Comparison of ENCODE assay signal across 20 cellular contexts in the genomic region with DNA sequence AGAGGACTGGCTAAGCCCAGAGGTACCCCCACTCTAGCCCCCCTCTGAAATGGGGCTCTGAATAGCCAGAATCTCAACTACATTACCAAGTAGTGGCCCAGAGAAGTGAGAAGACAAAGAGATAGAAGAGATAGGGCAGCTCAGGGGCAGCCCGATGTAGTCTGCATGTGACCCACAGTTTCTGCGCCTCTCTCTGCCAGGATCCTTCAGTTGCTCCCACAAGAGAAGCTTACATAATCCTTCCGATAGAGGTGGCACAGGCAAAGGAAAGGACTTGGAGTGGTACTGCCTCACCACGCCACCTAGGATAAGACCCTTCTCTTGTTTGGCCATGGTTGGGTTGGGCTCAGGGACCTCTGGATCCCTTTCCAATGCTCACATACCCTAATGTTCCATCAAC. TPM values are rescaled to one million over a fixed set of nuclear protein-coding genes. Genes with fewer than 3 reads are reported as not detected.
DNase-seq lines count a peak whose midpoint lies in the region; ATAC-seq lines count a peak whose summit lies in the region.
"Had no signal": no experiment of that assay in that cellular context is flagged by ENCODE, and none has a peak within 500 bp of the region (broad histone marks: within the 10 kb centered on the region; RNA-seq: fewer than 3 reads in every experiment).

No MANE protein-coding gene starts in this region.

- no peaks in the 10 kb centered on the region for H3K36me3 Mint-ChIP-seq in activated CD4-positive, alpha-beta T cell treated with anti-CD3 and anti-CD28 coated beads for 36 hours (ENCODE audit: low read depth)
- H3K36me3 Mint-ChIP-seq: CD8-positive, alpha-beta T cell had no signal

- peaks cover under 1 to 8% (median 5%) of the 10 kb centered on the region in 11 experiments; a peak in 16 of 22 replicates for H3K9me3 ChIP-seq in BLaER1 treated with 17β-estradiol and CSF1 and Interleukin-3, amounts not matched to agents 10 nM and 100 nM (replicated peaks in 1 of 11)
- H3K9me3 ChIP-seq: SJCRH30 had no signal

- no peak overlapping the region for H3K9ac ChIP-seq in BLaER1 treated with 17β-estradiol and CSF1 and Interleukin-3, amounts not matched to agents 10 nM and 100 nM
- H3K9ac ChIP-seq: KMS-11 had no signal

- no peak for ATAC-seq in activated CD4-positive, alpha-beta T cell treated with anti-CD3 and anti-CD28 coated beads for 36 hours
- ATAC-seq in HG03521 (IDR thresholded peaks at IDR 0.05; ENCODE audit: unreplicated experiment) = no peak
- ATAC-seq: CD8-positive, alpha-beta T cell; HCT116; Panc1 had no signal

- no peaks in the 10 kb centered on the region for H3K9me3 Mint-ChIP-seq in activated CD4-positive, alpha-beta T cell treated with anti-CD3 and anti-CD28 coated beads for 36 hours (ENCODE audit: low read depth)
- H3K9me3 Mint-ChIP-seq: CD8-positive, alpha-beta T cell had no signal

- CTCF ChIA-PET in activated CD4-positive, alpha-beta T cell treated with anti-CD3 and anti-CD28 coated beads for 36 hours (lab: Charles Lee) = no interaction called here

- H3K27me3 Mint-ChIP-seq in activated CD4-positive, alpha-beta T cell treated with anti-CD3 and anti-CD28 coated beads for 36 hours = peaks cover 6% of the 10 kb centered on the region

- no peaks in the 10 kb centered on the region for H3K27me3 ChIP-seq in BLaER1 treated with 17β-estradiol and CSF1 and Interleukin-3, amounts not matched to agents 10 nM and 100 nM
- H3K27me3 ChIP-seq: SJCRH30 had no signal

- POLR2A ChIA-PET in activated CD4-positive, alpha-beta T cell treated with anti-CD3 and anti-CD28 coated beads for 36 hours (lab: Charles Lee) = no interaction called here

- DNase-seq in Ammon's horn (ENCODE audit: low spot score) (peak; percentile 66), globus pallidus (ENCODE audit: low spot score) (peak; percentile 78), putamen (ENCODE audit: low spot score) (peak; percentile 66), SK-N-DZ (ENCODE audit: low spot score) (no peak)
- DNase-seq in activated CD4-positive, alpha-beta T cell treated with anti-CD3 and anti-CD28 coated beads for 36 hours = no peak
- DNase-seq: CD8-positive, alpha-beta T cell; NCI-H1105; NCI-H146; NCI-H2081; NCI-H2171 treated with DMSO at 0.1 percent for 48 hours; NCI-H524 treated with DMSO at 0.1 percent for 48 hours; NCI-H82; SJCRH30 had no signal

- peaks cover 0 to 11% (median 7%) of the 10 kb centered on the region in 10 experiments; a peak in 8 of 20 replicates for H3K4me1 ChIP-seq in BLaER1 treated with 17β-estradiol and CSF1 and Interleukin-3, amounts not matched to agents 10 nM and 100 nM
- H3K4me1 ChIP-seq: SJCRH30 had no signal

- intact Hi-C loops in activated CD4-positive, alpha-beta T cell treated with anti-CD3 and anti-CD28 coated beads for 36 hours (cut with DNase I, micrococcal nuclease) = no loop called here

- H3K4me1 Mint-ChIP-seq in activated CD4-positive, alpha-beta T cell treated with anti-CD3 and anti-CD28 coated beads for 36 hours = no peaks in the 10 kb centered on the region

- no peak overlapping the region for H3K4me3 Mint-ChIP-seq in activated CD4-positive, alpha-beta T cell treated with anti-CD3 and anti-CD28 coated beads for 36 hours
- H3K4me3 Mint-ChIP-seq: CD8-positive, alpha-beta T cell had no signal

- no peak overlapping the region for H3K27ac ChIP-seq in BLaER1 treated with 17β-estradiol and CSF1 and Interleukin-3, amounts not matched to agents 10 nM and 100 nM
- H3K27ac ChIP-seq: KMS-11, SJCRH30 had no signal

- H3K4me2 ChIP-seq in BLaER1 treated with 17β-estradiol and CSF1 and Interleukin-3, amounts not matched to agents 10 nM and 100 nM = peak overlapping the region in 7 of 11 experiments; percentile 6 to 45 (median 28); a peak in 8 of 22 replicates
- H3K4me2 ChIP-seq: KMS-11 had no signal

- H4K20me1 ChIP-seq in BLaER1 treated with 17β-estradiol and CSF1 and Interleukin-3, amounts not matched to agents 10 nM and 100 nM = no peaks in the 10 kb centered on the region; a peak in 1 of 22 replicates

- H3K27ac Mint-ChIP-seq in activated CD4-positive, alpha-beta T cell treated with anti-CD3 and anti-CD28 coated beads for 36 hours = no peak overlapping the region
- H3K27ac Mint-ChIP-seq: CD8-positive, alpha-beta T cell had no signal

- H3K4me3 ChIP-seq in BLaER1 treated with 17β-estradiol and CSF1 and Interleukin-3, amounts not matched to agents 10 nM and 100 nM = no peak overlapping the region
- H3K4me3 ChIP-seq: SJCRH30 had no signal

- H3K36me3 ChIP-seq in BLaER1 treated with 17β-estradiol and CSF1 and Interleukin-3, amounts not matched to agents 10 nM and 100 nM = no peaks in the 10 kb centered on the region
- H3K36me3 ChIP-seq: SJCRH30 had no signal

RNA-seq across cellular contexts. Expression of gene PDE1C, which starts 5.4 kb away (rescaled TPM):
- total RNA-seq in activated CD4-positive, alpha-beta T cell treated with anti-CD3 and anti-CD28 coated beads for 36 hours = not detected
- polyA plus RNA-seq in SK-N-DZ (2014; cell fraction: cytosol; rRNA removed) = not detected in 2 replicates
- 0.09 TPM in 1 of 2 replicates, not detected in the other for polyA plus RNA-seq in SK-N-DZ (2014; cell fraction: nucleus; rRNA removed)
- total RNA-seq: A673; CD8-positive, alpha-beta T cell; G401 had no signal

Comparison
In these comparisons a context has a peak if more than half of its experiments do, and no peak if none do; other contexts are left out.
1. DNase-seq: peak in Ammon's horn (single experiment), globus pallidus (single experiment) and putamen (single experiment); none in activated CD4-positive, alpha-beta T cell treated with anti-CD3 and anti-CD28 coated beads for 36 hours (single experiment) and SK-N-DZ (single experiment).